In the genomic region with DNA sequence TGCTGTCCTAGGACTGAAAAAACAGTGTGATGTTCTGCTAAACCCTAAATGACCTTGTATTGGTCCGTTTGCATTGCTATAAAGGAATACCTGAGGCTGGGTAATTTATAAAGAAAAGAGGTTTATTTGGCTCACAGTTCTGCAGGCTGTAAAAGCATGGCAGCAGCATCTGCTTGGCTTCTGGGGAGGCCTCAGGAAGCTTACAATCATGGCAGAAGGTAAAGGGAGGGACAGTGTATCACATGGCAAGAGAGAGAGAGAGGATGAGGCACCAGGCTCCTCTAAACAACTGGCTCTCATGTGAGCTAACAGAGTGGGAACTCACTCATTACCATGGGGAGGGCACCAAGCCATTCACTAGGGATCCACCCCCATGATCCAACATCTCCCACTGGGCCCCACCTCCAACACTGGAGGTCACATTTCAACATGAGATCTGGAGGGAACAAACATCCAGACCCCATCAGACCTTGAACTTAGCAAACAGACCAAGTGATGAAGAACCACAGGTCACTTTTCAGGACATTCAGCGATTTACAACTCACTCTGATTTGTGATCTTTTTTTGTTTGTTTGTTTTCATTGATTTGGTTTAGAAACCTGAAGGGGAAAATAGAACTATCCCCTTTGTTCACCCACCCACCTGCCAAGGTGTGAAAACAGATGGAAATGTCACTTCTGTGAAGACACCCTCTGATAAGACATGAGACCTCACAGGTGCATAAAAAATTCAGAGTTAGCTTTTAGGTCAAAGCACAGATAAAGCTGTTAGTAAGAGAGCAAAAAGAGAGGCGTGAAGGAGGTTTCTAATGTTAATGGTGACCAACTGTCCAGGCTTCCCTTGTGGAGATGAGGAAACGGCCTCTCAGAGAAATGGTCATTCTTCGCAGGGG, we compare ENCODE assay signal across 1 cellular context.
TF ChIP-seq lines count a peak whose summit lies in the region.

No MANE protein-coding gene starts in this region.

TF ChIP-seq in HepG2, 621 proteins besides CTCF, POLR2A, EP300 and RAD21 (continued from another document and continues in another):
- TF ChIP-seq, protein P1, sequence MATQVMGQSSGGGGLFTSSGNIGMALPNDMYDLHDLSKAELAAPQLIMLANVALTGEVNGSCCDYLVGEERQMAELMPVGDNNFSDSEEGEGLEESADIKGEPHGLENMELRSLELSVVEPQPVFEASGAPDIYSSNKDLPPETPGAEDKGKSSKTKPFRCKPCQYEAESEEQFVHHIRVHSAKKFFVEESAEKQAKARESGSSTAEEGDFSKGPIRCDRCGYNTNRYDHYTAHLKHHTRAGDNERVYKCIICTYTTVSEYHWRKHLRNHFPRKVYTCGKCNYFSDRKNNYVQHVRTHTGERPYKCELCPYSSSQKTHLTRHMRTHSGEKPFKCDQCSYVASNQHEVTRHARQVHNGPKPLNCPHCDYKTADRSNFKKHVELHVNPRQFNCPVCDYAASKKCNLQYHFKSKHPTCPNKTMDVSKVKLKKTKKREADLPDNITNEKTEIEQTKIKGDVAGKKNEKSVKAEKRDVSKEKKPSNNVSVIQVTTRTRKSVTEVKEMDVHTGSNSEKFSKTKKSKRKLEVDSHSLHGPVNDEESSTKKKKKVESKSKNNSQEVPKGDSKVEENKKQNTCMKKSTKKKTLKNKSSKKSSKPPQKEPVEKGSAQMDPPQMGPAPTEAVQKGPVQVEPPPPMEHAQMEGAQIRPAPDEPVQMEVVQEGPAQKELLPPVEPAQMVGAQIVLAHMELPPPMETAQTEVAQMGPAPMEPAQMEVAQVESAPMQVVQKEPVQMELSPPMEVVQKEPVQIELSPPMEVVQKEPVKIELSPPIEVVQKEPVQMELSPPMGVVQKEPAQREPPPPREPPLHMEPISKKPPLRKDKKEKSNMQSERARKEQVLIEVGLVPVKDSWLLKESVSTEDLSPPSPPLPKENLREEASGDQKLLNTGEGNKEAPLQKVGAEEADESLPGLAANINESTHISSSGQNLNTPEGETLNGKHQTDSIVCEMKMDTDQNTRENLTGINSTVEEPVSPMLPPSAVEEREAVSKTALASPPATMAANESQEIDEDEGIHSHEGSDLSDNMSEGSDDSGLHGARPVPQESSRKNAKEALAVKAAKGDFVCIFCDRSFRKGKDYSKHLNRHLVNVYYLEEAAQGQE (IDR thresholded peaks at IDR 0.05; ENCODE audit: borderline replicate concordance in 1 of 2, low read depth in 1 of 2, low read length in 2 of 2) = no peak
- TF ChIP-seq TEAD3 (CRISPR knock-in tag; optimal IDR thresholded peaks at IDR 0.05; ENCODE audit: borderline replicate concordance) = peak; percentile 75
- no peak for TF ChIP-seq ZNF44 (CRISPR knock-in tag; IDR thresholded peaks at IDR 0.05)
- peak; percentile 78; the same call in 1 of the 2 replicates for TF ChIP-seq RXRA (CRISPR knock-in tag; IDR thresholded peaks at IDR 0.05)
- TF ChIP-seq ZBTB8A (CRISPR knock-in tag; IDR thresholded peaks at IDR 0.05; ENCODE audit: borderline replicate concordance, low read depth) = no peak
- no peak for TF ChIP-seq SMAD9 (CRISPR knock-in tag; IDR thresholded peaks at IDR 0.05)
- TF ChIP-seq YY1 (IDR thresholded peaks at IDR 0.05; ENCODE audit: insufficient read depth, insufficient replicate concordance, low read depth, low read length) = no peak
- no peak for TF ChIP-seq RBFOX2 (IDR thresholded peaks at IDR 0.05; ENCODE audit: low read depth, low read length)
- TF ChIP-seq, protein P2, sequence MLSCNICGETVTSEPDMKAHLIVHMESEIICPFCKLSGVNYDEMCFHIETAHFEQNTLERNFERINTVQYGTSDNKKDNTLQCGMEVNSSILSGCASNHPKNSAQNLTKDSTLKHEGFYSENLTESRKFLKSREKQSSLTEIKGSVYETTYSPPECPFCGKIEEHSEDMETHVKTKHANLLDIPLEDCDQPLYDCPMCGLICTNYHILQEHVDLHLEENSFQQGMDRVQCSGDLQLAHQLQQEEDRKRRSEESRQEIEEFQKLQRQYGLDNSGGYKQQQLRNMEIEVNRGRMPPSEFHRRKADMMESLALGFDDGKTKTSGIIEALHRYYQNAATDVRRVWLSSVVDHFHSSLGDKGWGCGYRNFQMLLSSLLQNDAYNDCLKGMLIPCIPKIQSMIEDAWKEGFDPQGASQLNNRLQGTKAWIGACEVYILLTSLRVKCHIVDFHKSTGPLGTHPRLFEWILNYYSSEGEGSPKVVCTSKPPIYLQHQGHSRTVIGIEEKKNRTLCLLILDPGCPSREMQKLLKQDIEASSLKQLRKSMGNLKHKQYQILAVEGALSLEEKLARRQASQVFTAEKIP (CRISPR knock-in tag; IDR thresholded peaks at IDR 0.05; ENCODE audit: borderline replicate concordance) = no peak
- TF ChIP-seq ZSCAN20 (CRISPR knock-in tag; IDR thresholded peaks at IDR 0.05; ENCODE audit: borderline replicate concordance) = no peak
- TF ChIP-seq ZNF205 (CRISPR knock-in tag; IDR thresholded peaks at IDR 0.05) = peak; percentile 65; the same call in 1 of the 2 replicates
- TF ChIP-seq MIER2 (CRISPR knock-in tag; IDR thresholded peaks at IDR 0.05) = no peak
- TF ChIP-seq SP5 (CRISPR knock-in tag; IDR thresholded peaks at IDR 0.05; ENCODE audit: borderline replicate concordance, low read depth) = peak; percentile 87
- no peak for TF ChIP-seq HIVEP1 (CRISPR knock-in tag; IDR thresholded peaks at IDR 0.05)
- TF ChIP-seq CENPT (CRISPR knock-in tag; IDR thresholded peaks at IDR 0.05; ENCODE audit: low read depth) = no peak
- peak; percentile 63 for TF ChIP-seq HHEX (CRISPR knock-in tag; IDR thresholded peaks at IDR 0.05)
- no peak for TF ChIP-seq TCF7L2 (IDR thresholded peaks at IDR 0.05; ENCODE audit: low read depth, low read length)
- no peak for TF ChIP-seq POLR2AphosphoS2 (IDR thresholded peaks at IDR 0.05; ENCODE audit: low read depth, low read length)
- TF ChIP-seq KDM5B (CRISPR knock-in tag; IDR thresholded peaks at IDR 0.05; ENCODE audit: borderline replicate concordance) = no peak
- no peak for TF ChIP-seq ZNF883 (CRISPR knock-in tag; IDR thresholded peaks at IDR 0.05; ENCODE audit: not compliant biosample characterization)
- TF ChIP-seq, protein P3, sequence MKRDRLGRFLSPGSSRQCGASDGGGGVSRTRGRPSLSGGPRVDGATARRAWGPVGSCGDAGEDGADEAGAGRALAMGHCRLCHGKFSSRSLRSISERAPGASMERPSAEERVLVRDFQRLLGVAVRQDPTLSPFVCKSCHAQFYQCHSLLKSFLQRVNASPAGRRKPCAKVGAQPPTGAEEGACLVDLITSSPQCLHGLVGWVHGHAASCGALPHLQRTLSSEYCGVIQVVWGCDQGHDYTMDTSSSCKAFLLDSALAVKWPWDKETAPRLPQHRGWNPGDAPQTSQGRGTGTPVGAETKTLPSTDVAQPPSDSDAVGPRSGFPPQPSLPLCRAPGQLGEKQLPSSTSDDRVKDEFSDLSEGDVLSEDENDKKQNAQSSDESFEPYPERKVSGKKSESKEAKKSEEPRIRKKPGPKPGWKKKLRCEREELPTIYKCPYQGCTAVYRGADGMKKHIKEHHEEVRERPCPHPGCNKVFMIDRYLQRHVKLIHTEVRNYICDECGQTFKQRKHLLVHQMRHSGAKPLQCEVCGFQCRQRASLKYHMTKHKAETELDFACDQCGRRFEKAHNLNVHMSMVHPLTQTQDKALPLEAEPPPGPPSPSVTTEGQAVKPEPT (CRISPR knock-in tag; IDR thresholded peaks at IDR 0.05; ENCODE audit: low read depth) = no peak
- TF ChIP-seq NR2F6 (IDR thresholded peaks at IDR 0.05) = peak; percentile 88
- TF ChIP-seq NR2F6 (CRISPR knock-in tag; IDR thresholded peaks at IDR 0.05) = peak; percentile 94
- TF ChIP-seq, protein P4, sequence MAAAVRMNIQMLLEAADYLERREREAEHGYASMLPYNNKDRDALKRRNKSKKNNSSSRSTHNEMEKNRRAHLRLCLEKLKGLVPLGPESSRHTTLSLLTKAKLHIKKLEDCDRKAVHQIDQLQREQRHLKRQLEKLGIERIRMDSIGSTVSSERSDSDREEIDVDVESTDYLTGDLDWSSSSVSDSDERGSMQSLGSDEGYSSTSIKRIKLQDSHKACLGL (CRISPR knock-in tag; IDR thresholded peaks at IDR 0.05) = no peak
- peak; percentile 49 to 61; a peak in 3 of 4 replicates for TF ChIP-seq MAFK (conservative IDR thresholded peaks at IDR 0.05 in 1 of 2, IDR thresholded peaks at IDR 0.05 in 1 of 2; ENCODE audit: low read length in 2 of 2)
- TF ChIP-seq, protein P5, sequence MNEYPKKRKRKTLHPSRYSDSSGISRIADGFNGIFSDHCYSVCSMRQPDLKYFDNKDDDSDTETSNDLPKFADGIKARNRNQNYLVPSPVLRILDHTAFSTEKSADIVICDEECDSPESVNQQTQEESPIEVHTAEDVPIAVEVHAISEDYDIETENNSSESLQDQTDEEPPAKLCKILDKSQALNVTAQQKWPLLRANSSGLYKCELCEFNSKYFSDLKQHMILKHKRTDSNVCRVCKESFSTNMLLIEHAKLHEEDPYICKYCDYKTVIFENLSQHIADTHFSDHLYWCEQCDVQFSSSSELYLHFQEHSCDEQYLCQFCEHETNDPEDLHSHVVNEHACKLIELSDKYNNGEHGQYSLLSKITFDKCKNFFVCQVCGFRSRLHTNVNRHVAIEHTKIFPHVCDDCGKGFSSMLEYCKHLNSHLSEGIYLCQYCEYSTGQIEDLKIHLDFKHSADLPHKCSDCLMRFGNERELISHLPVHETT (CRISPR knock-in tag; conservative IDR thresholded peaks at IDR 0.05) = no peak
- TF ChIP-seq, protein P6, sequence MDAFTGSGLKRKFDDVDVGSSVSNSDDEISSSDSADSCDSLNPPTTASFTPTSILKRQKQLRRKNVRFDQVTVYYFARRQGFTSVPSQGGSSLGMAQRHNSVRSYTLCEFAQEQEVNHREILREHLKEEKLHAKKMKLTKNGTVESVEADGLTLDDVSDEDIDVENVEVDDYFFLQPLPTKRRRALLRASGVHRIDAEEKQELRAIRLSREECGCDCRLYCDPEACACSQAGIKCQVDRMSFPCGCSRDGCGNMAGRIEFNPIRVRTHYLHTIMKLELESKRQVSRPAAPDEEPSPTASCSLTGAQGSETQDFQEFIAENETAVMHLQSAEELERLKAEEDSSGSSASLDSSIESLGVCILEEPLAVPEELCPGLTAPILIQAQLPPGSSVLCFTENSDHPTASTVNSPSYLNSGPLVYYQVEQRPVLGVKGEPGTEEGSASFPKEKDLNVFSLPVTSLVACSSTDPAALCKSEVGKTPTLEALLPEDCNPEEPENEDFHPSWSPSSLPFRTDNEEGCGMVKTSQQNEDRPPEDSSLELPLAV (CRISPR knock-in tag; conservative IDR thresholded peaks at IDR 0.05; ENCODE audit: low read depth) = no peak
- no peak for TF ChIP-seq SRSF4 (IDR thresholded peaks at IDR 0.05; ENCODE audit: low read depth, low read length, poor library complexity, severe bottlenecking)
- no peak for TF ChIP-seq BORCS8-MEF2B (CRISPR knock-in tag; IDR thresholded peaks at IDR 0.05)
- TF ChIP-seq ZNF510 (CRISPR knock-in tag; IDR thresholded peaks at IDR 0.05; ENCODE audit: low read depth) = no peak
- TF ChIP-seq GFI1 (CRISPR knock-in tag; IDR thresholded peaks at IDR 0.05; ENCODE audit: borderline replicate concordance) = peak; percentile 98
- TF ChIP-seq, protein P7, sequence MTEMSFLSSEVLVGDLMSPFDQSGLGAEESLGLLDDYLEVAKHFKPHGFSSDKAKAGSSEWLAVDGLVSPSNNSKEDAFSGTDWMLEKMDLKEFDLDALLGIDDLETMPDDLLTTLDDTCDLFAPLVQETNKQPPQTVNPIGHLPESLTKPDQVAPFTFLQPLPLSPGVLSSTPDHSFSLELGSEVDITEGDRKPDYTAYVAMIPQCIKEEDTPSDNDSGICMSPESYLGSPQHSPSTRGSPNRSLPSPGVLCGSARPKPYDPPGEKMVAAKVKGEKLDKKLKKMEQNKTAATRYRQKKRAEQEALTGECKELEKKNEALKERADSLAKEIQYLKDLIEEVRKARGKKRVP (CRISPR knock-in tag; IDR thresholded peaks at IDR 0.05) = peak in 1 of 2 experiments; percentile 42; a peak in 1 of 4 replicates
- TF ChIP-seq TCF12 (IDR thresholded peaks at IDR 0.05) = no peak
- no peak for TF ChIP-seq TCF12 (CRISPR knock-in tag; IDR thresholded peaks at IDR 0.05)
- TF ChIP-seq, protein P8, sequence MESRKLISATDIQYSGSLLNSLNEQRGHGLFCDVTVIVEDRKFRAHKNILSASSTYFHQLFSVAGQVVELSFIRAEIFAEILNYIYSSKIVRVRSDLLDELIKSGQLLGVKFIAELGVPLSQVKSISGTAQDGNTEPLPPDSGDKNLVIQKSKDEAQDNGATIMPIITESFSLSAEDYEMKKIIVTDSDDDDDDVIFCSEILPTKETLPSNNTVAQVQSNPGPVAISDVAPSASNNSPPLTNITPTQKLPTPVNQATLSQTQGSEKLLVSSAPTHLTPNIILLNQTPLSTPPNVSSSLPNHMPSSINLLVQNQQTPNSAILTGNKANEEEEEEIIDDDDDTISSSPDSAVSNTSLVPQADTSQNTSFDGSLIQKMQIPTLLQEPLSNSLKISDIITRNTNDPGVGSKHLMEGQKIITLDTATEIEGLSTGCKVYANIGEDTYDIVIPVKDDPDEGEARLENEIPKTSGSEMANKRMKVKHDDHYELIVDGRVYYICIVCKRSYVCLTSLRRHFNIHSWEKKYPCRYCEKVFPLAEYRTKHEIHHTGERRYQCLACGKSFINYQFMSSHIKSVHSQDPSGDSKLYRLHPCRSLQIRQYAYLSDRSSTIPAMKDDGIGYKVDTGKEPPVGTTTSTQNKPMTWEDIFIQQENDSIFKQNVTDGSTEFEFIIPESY (CRISPR knock-in tag; IDR thresholded peaks at IDR 0.05) = no peak
- TF ChIP-seq AGO2 (optimal IDR thresholded peaks at IDR 0.05; ENCODE audit: low read depth, low read length) = no peak
- TF ChIP-seq PAWR (CRISPR knock-in tag; IDR thresholded peaks at IDR 0.05; ENCODE audit: borderline replicate concordance) = no peak
- TF ChIP-seq HNRNPLL (IDR thresholded peaks at IDR 0.05; ENCODE audit: low read depth, low read length, poor library complexity, severe bottlenecking) = no peak
- no peak for TF ChIP-seq ZNF816 (CRISPR knock-in tag; IDR thresholded peaks at IDR 0.05; ENCODE audit: borderline replicate concordance)
- TF ChIP-seq, protein P9, sequence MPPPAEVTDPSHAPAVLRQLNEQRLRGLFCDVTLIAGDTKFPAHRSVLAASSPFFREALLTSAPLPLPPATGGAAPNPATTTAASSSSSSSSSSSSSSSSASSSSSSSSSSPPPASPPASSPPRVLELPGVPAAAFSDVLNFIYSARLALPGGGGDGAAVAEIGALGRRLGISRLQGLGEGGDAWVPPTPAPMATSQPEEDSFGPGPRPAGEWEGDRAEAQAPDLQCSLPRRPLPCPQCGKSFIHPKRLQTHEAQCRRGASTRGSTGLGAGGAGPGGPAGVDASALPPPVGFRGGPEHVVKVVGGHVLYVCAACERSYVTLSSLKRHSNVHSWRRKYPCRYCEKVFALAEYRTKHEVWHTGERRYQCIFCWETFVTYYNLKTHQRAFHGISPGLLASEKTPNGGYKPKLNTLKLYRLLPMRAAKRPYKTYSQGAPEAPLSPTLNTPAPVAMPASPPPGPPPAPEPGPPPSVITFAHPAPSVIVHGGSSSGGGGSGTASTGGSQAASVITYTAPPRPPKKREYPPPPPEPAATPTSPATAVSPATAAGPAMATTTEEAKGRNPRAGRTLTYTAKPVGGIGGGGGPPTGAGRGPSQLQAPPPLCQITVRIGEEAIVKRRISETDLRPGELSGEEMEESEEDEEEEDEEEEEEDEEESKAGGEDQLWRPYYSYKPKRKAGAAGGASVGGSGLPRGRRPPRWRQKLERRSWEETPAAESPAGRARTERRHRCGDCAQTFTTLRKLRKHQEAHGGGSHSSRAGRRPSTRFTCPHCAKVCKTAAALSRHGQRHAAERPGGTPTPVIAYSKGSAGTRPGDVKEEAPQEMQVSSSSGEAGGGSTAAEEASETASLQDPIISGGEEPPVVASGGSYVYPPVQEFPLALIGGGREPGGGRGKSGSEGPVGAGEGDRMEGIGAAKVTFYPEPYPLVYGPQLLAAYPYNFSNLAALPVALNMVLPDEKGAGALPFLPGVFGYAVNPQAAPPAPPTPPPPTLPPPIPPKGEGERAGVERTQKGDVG (CRISPR knock-in tag; IDR thresholded peaks at IDR 0.05; ENCODE audit: borderline replicate concordance) = no peak
- no peak for TF ChIP-seq EZH2 (conservative IDR thresholded peaks at IDR 0.05; ENCODE audit: low read depth, low read length)
- TF ChIP-seq PAF1 (CRISPR knock-in tag; IDR thresholded peaks at IDR 0.05) = no peak
- peak; percentile 91 for TF ChIP-seq NR2F2 (IDR thresholded peaks at IDR 0.05; ENCODE audit: borderline replicate concordance, low read depth)
- TF ChIP-seq ZNF672 (CRISPR knock-in tag; IDR thresholded peaks at IDR 0.05) = no peak
